36 cellular contexts compared by ENCODE assay signal in the genomic region with DNA sequence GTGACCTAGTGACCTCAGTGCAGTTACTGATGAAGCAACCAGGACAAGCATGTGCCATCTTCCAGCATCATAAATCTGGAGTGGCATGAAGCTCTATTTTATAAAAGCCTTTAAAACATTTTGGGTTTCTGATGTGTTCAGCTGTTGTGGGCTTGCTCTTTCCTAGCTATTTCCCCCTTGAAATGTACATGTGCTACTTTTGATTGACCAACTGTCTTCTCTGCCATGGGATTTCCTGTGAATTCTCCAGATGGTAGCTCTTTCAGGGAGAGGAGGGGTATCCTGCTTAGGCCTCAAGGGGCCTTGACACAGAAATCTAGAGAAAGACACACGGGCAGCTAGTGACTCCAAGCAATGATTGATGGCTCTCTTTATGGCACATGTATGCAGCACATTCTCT. TPM values are rescaled to one million over a fixed set of nuclear protein-coding genes. Genes with fewer than 3 reads are reported as not detected.
"Had no signal": no experiment of that assay in that cellular context is flagged by ENCODE, and none has a peak within 500 bp of the region (broad histone marks: within the 10 kb centered on the region; RNA-seq: fewer than 3 reads in every experiment).

No MANE protein-coding gene starts in this region.

- DNase-seq: activated B cell treated with CpG ODN at 0.5 μM for 24 hours; activated CD4-positive, alpha-beta memory T cell treated with anti-CD3 and anti-CD28 coated beads for 36 hours; activated CD4-positive, alpha-beta T cell treated with anti-CD3 and anti-CD28 coated beads for 4 hours; activated CD4-positive, alpha-beta T cell treated with anti-CD3 and anti-CD28 coated beads, Interleukin-2, amount 10 ng/mL, durations not matched to agents 24 days and 14 days; activated CD4-positive, alpha-beta T cell treated with anti-CD3 and anti-CD28 coated beads, Interleukin-2, amount 50 U/mL, for 1 hour; activated CD4-positive, alpha-beta T cell treated with anti-CD3 and anti-CD28 coated beads, Interleukin-2, amount 50 U/mL, for 4 hours; activated CD4-positive, CD25-positive, alpha-beta regulatory T cell treated with anti-CD3 and anti-CD28 coated beads, Interleukin-2, amount 50 U/mL, for 72 hours; activated CD8-positive, alpha-beta memory T cell treated with anti-CD3 and anti-CD28 coated beads, Interleukin-2, amount 50 U/mL, for 4 hours; activated CD8-positive, alpha-beta T cell treated with anti-CD3 and anti-CD28 coated beads for 36 hours; activated effector memory CD4-positive, alpha-beta T cell treated with anti-CD3 and anti-CD28 coated beads, Interleukin-2, amount 50 U/mL, for 16 hours; activated gamma-delta T cell treated with Interleukin-2 at 50 U/mL for 16 hours; activated naive CD4-positive, alpha-beta T cell; activated naive CD4-positive, alpha-beta T cell treated with anti-CD3 and anti-CD28 coated beads for 36 hours; activated naive CD4-positive, alpha-beta T cell treated with anti-CD3 and anti-CD28 coated beads, Interleukin-2, amount 50 U/mL, for 16 hours; activated naive CD8-positive, alpha-beta T cell treated with anti-CD3 and anti-CD28 coated beads for 36 hours; activated T-cell treated with anti-CD3 and anti-CD28 coated beads for 4 hours; activated T-cell treated with anti-CD3 and anti-CD28 coated beads, Interleukin-2, amount 50 U/mL, for 1 hour; activated T-cell treated with anti-CD3 and anti-CD28 coated beads, Interleukin-2, amount 50 U/mL, for 4 hours; activated T-cell treated with anti-CD3 and anti-CD28 coated beads, Interleukin-2, amount 50 U/mL, for 72 hours; adrenal gland; amniotic stem cell; aorta; body of pancreas; brain microvascular endothelial cell; central memory CD4-positive, alpha-beta T cell; T-helper 2 cell; T-helper 9 cell had no signal

- H3K27ac ChIP-seq: adrenal gland, body of pancreas, brain microvascular endothelial cell, breast epithelium, VCaP had no signal

- H3K4me3 ChIP-seq: adrenal gland, body of pancreas, breast epithelium had no signal

- ATAC-seq: activated CD8-positive, alpha-beta T cell treated with anti-CD3 and anti-CD28 coated beads for 36 hours; activated naive CD4-positive, alpha-beta T cell treated with anti-CD3 and anti-CD28 coated beads, Interleukin-2, amount 50 U/mL, for 72 hours; activated T-cell treated with anti-CD3 and anti-CD28 coated beads, Interleukin-2, amount 50 U/mL, for 4 hours; activated T-cell treated with anti-CD3 and anti-CD28 coated beads, Interleukin-2, amount 50 U/mL, for 72 hours; activated T-helper 17 cell treated with anti-CD3 and anti-CD28 coated beads, Interleukin-2, amount 50 U/mL, for 72 hours; body of pancreas had no signal

- H3K9me3 Mint-ChIP-seq: activated CD4-positive, alpha-beta memory T cell treated with anti-CD3 and anti-CD28 coated beads for 36 hours; activated CD4-positive, alpha-beta T cell treated with anti-CD3 and anti-CD28 coated beads, Interleukin-2, amount 10 ng/mL, durations not matched to agents 24 days and 14 days; activated CD8-positive, alpha-beta T cell treated with anti-CD3 and anti-CD28 coated beads for 36 hours; activated T-cell treated with anti-CD3 and anti-CD28 coated beads, Interleukin-2, amount 50 U/mL, for 4 hours; activated T-helper 1 cell treated with anti-CD3 and anti-CD28 coated beads, Interleukin-12 subunit alpha, Interleukin-12 subunit beta, Interleukin-2, Interleukin-4 antibody, amounts not matched to agents 30 ng/mL and 10 ng/mL and 1 ng/mL, durations not matched to agents 14 hours and 24 hours and 36 hours; T-helper 1 cell treated with Interleukin-12 subunit alpha and Interleukin-12 subunit beta and Interleukin-4 antibody, amounts not matched to agents 30 μg/mL and 1 μg/mL, for 36 hours; T-helper 2 cell treated with Interferon-gamma antibody and Interleukin-4, amounts not matched to agents 5 μg/mL and 100 μg/mL, for 36 hours had no signal

- H3K36me3 Mint-ChIP-seq: activated CD4-positive, alpha-beta memory T cell treated with anti-CD3 and anti-CD28 coated beads for 36 hours; activated naive CD8-positive, alpha-beta T cell treated with anti-CD3 and anti-CD28 coated beads for 36 hours had no signal

- H3K9me3 ChIP-seq: adrenal gland, body of pancreas, breast epithelium had no signal

- H3K27ac Mint-ChIP-seq: activated B cell treated with CpG ODN at 0.5 μM for 24 hours; activated CD4-positive, alpha-beta memory T cell treated with anti-CD3 and anti-CD28 coated beads for 36 hours; activated CD4-positive, alpha-beta T cell treated with anti-CD3 and anti-CD28 coated beads, Interleukin-2, amount 10 ng/mL, durations not matched to agents 24 days and 14 days; activated CD8-positive, alpha-beta T cell treated with anti-CD3 and anti-CD28 coated beads for 36 hours; activated naive CD4-positive, alpha-beta T cell treated with anti-CD3 and anti-CD28 coated beads for 36 hours; activated naive CD4-positive, alpha-beta T cell treated with anti-CD3 and anti-CD28 coated beads, Interleukin-2, amount 50 U/mL, for 72 hours; activated naive CD8-positive, alpha-beta T cell treated with anti-CD3 and anti-CD28 coated beads for 36 hours; activated T-cell treated with anti-CD3 and anti-CD28 coated beads, Interleukin-2, amount 50 U/mL, for 72 hours; activated T-helper 17 cell treated with anti-CD3 and anti-CD28 coated beads, Interleukin-2, amount 50 U/mL, for 72 hours; T-helper 1 cell treated with Interleukin-12 subunit alpha and Interleukin-12 subunit beta and Interleukin-4 antibody, amounts not matched to agents 30 μg/mL and 1 μg/mL, for 36 hours; T-helper 2 cell treated with Interferon-gamma antibody and Interleukin-4, amounts not matched to agents 5 μg/mL and 100 μg/mL, for 36 hours had no signal

- H3K4me1 Mint-ChIP-seq: activated CD4-positive, alpha-beta T cell treated with anti-CD3 and anti-CD28 coated beads, Interleukin-2, amount 10 ng/mL, durations not matched to agents 24 days and 14 days had no signal

- H3K4me3 Mint-ChIP-seq: activated B cell treated with CpG ODN at 0.5 μM for 24 hours; activated CD4-positive, alpha-beta memory T cell treated with anti-CD3 and anti-CD28 coated beads for 36 hours; activated CD4-positive, alpha-beta T cell treated with anti-CD3 and anti-CD28 coated beads, Interleukin-2, amount 10 ng/mL, durations not matched to agents 24 days and 14 days; activated CD8-positive, alpha-beta T cell treated with anti-CD3 and anti-CD28 coated beads for 36 hours; activated naive CD4-positive, alpha-beta T cell treated with anti-CD3 and anti-CD28 coated beads for 36 hours; activated naive CD8-positive, alpha-beta T cell treated with anti-CD3 and anti-CD28 coated beads for 36 hours; activated T-cell treated with anti-CD3 and anti-CD28 coated beads, Interleukin-2, amount 50 U/mL, for 4 hours; activated T-cell treated with anti-CD3 and anti-CD28 coated beads, Interleukin-2, amount 50 U/mL, for 72 hours; activated T-helper 1 cell treated with anti-CD3 and anti-CD28 coated beads, Interleukin-12 subunit alpha, Interleukin-12 subunit beta, Interleukin-2, Interleukin-4 antibody, amounts not matched to agents 30 ng/mL and 10 ng/mL and 1 ng/mL, durations not matched to agents 14 hours and 24 hours and 36 hours; activated T-helper 17 cell treated with anti-CD3 and anti-CD28 coated beads, Interleukin-2, amount 50 U/mL, for 72 hours; T-helper 1 cell treated with Interleukin-12 subunit alpha and Interleukin-12 subunit beta and Interleukin-4 antibody, amounts not matched to agents 30 μg/mL and 1 μg/mL, for 36 hours; T-helper 2 cell treated with Interferon-gamma antibody and Interleukin-4, amounts not matched to agents 5 μg/mL and 100 μg/mL, for 36 hours had no signal

- H3K36me3 ChIP-seq: adrenal gland, brain microvascular endothelial cell, breast epithelium had no signal

RNA-seq across cellular contexts. Expression of gene ASIC2, which starts 1.9 kb away (rescaled TPM):
- total RNA-seq: activated B cell treated with CpG ODN at 0.5 μM for 24 hours; activated CD4-positive, alpha-beta memory T cell treated with anti-CD3 and anti-CD28 coated beads for 36 hours; activated CD4-positive, alpha-beta T cell treated with anti-CD3 and anti-CD28 coated beads, Interleukin-2, amount 10 ng/mL, durations not matched to agents 24 days and 14 days; activated CD8-positive, alpha-beta memory T cell treated with anti-CD3 and anti-CD28 coated beads for 36 hours; activated CD8-positive, alpha-beta T cell treated with anti-CD3 and anti-CD28 coated beads for 36 hours; activated naive CD4-positive, alpha-beta T cell treated with anti-CD3 and anti-CD28 coated beads for 36 hours; activated naive CD4-positive, alpha-beta T cell treated with anti-CD3 and anti-CD28 coated beads, Interleukin-2, amount 50 U/mL, for 72 hours; activated naive CD8-positive, alpha-beta T cell treated with anti-CD3 and anti-CD28 coated beads for 36 hours; activated T-cell treated with anti-CD3 and anti-CD28 coated beads, Interleukin-2, amount 50 U/mL, for 4 hours; activated T-cell treated with anti-CD3 and anti-CD28 coated beads, Interleukin-2, amount 50 U/mL, for 72 hours; activated T-helper 1 cell treated with anti-CD3 and anti-CD28 coated beads, Interleukin-12 subunit alpha, Interleukin-12 subunit beta, Interleukin-2, Interleukin-4 antibody, amounts not matched to agents 30 ng/mL and 10 ng/mL and 1 ng/mL, durations not matched to agents 14 hours and 24 hours and 36 hours; activated T-helper 17 cell treated with anti-CD3 and anti-CD28 coated beads, Interleukin-2, amount 50 U/mL, for 72 hours; body of pancreas; cardiac septum had no signal
